In genomic region chr22:20491346-20491745, GRCh38 we compare ENCODE assay signal across 16 cellular contexts. TPM values are rescaled to one million over a fixed set of nuclear protein-coding genes. Genes with fewer than 3 reads are reported as not detected.
A peak's percentile ranks its signal among the peaks of the same experiment; 100 is the strongest.
DNase-seq lines count a peak whose midpoint lies in the region; ATAC-seq and TF ChIP-seq lines count a peak whose summit lies in the region.
"Had no signal": no experiment of that assay in that cellular context is flagged by ENCODE, and none has a peak within 500 bp of the region (broad histone marks: within the 10 kb centered on the region; RNA-seq: fewer than 3 reads in every experiment).

No MANE protein-coding gene starts in this region.

- H2AFZ ChIP-seq in neuronal stem cell (ENCODE audit: low read length), result no peak overlapping the region

- peak overlapping the region; percentile 43 for H3K23ac ChIP-seq in neuronal stem cell (ENCODE audit: low read depth, low read length, poor library complexity)

- peaks cover 15% of the 10 kb centered on the region for H3K36me3 Mint-ChIP-seq in CD4-positive, CD25-positive, alpha-beta regulatory T cell
- H3K36me3 Mint-ChIP-seq in CD8-positive, alpha-beta T cell, result peaks cover 28% of the 10 kb centered on the region
- H3K36me3 Mint-ChIP-seq in effector memory CD8-positive, alpha-beta T cell (ENCODE audit: insufficient read depth), result peaks cover 12% of the 10 kb centered on the region
- peaks cover 7% of the 10 kb centered on the region for H3K36me3 Mint-ChIP-seq in activated CD4-positive, alpha-beta T cell treated with anti-CD3 and anti-CD28 coated beads for 36 hours (ENCODE audit: low read depth)

- peak overlapping the region; percentile 32 for H3K4me3 ChIP-seq in CD4-positive, CD25-positive, alpha-beta regulatory T cell (ENCODE audit: low read depth, low read length)
- H3K4me3 ChIP-seq in CD8-positive, alpha-beta T cell (ENCODE audit: low read depth, low read length), result no peak overlapping the region
- no peak overlapping the region for H3K4me3 ChIP-seq in neuronal stem cell (ENCODE audit: low read length in 2 of 2)
- H3K4me3 ChIP-seq in transverse colon, result no peak overlapping the region
- H3K4me3 ChIP-seq: BLaER1 treated with 17β-estradiol and CSF1 and Interleukin-3, amounts not matched to agents 10 nM and 100 nM; GM12878 had no signal

- H2BK15ac ChIP-seq in neuronal stem cell (ENCODE audit: low read length), result no peak overlapping the region

- TF ChIP-seq EP300 in transverse colon (IDR thresholded peaks at IDR 0.05; ENCODE audit: low read depth), result no peak

- H3K18ac ChIP-seq in neuronal stem cell (ENCODE audit: low read length), result no peak overlapping the region

- no peak overlapping the region for H3K4ac ChIP-seq in neuronal stem cell (ENCODE audit: low read length)

- H3K4me2 ChIP-seq in neuronal stem cell (ENCODE audit: insufficient read depth, low read length, poor library complexity, severe bottlenecking), result no peak overlapping the region
- H3K4me2 ChIP-seq: BLaER1 treated with 17β-estradiol and CSF1 and Interleukin-3, amounts not matched to agents 10 nM and 100 nM had no signal

- no peak for TF ChIP-seq CTCF in CD8-positive, alpha-beta T cell (IDR thresholded peaks at IDR 0.05)
- TF ChIP-seq CTCF in transverse colon (IDR thresholded peaks at IDR 0.05), result no peak

- peaks cover 16 to 80% (median 61%) of the 10 kb centered on the region in 4 donors for H3K4me1 Mint-ChIP-seq in CD4-positive, CD25-positive, alpha-beta regulatory T cell
- H3K4me1 Mint-ChIP-seq in CD8-positive, alpha-beta T cell (ENCODE audit: low read depth), result peaks cover 64% of the 10 kb centered on the region
- H3K4me1 Mint-ChIP-seq in effector memory CD8-positive, alpha-beta T cell (ENCODE audit: low read depth in 2 of 2), result peaks cover 32 to 58% of the 10 kb centered on the region in 2 donors
- peaks cover 43% of the 10 kb centered on the region for H3K4me1 Mint-ChIP-seq in activated CD4-positive, alpha-beta T cell treated with anti-CD3 and anti-CD28 coated beads for 36 hours

- in situ Hi-C loops in transverse colon (cut with MboI; ENCODE audit: low pct_ligation_motif_present in 1 of 4, low pct_unique_long_range_greater_than_20kb in 1 of 4, low sequenced_read_pairs in 3 of 4), result no loop called here

- no peak overlapping the region for H2BK12ac ChIP-seq in neuronal stem cell (ENCODE audit: low read length)

- CTCF ChIA-PET in CD8-positive, alpha-beta T cell (lab: Charles Lee), result interaction anchor here (0.9 kb wide), 1 partner anchor 112 kb away, joined by 3 read pairs; no protein-coding TSS in a partner anchor
- CTCF ChIA-PET in activated CD4-positive, alpha-beta T cell treated with anti-CD3 and anti-CD28 coated beads for 36 hours (lab: Charles Lee), result interaction anchor here (0.7 kb wide), 1 partner anchor 60 kb away, joined by 4 read pairs; no protein-coding TSS in a partner anchor

- H3K14ac ChIP-seq in neuronal stem cell (ENCODE audit: low read length), result no peak overlapping the region

- H3K27me3 Mint-ChIP-seq in CD4-positive, CD25-positive, alpha-beta regulatory T cell, result no peaks in the 10 kb centered on the region
- no peaks in the 10 kb centered on the region for H3K27me3 Mint-ChIP-seq in CD8-positive, alpha-beta T cell (ENCODE audit: low read depth)
- H3K27me3 Mint-ChIP-seq in effector memory CD8-positive, alpha-beta T cell, result no peaks in the 10 kb centered on the region
- H3K27me3 Mint-ChIP-seq in activated CD4-positive, alpha-beta T cell treated with anti-CD3 and anti-CD28 coated beads for 36 hours, result no peaks in the 10 kb centered on the region
- H3K27me3 Mint-ChIP-seq: B cell had no signal

- H2AK5ac ChIP-seq in neuronal stem cell (ENCODE audit: low read depth, low read length), result no peak overlapping the region

- ATAC-seq in CD4-positive, CD25-positive, alpha-beta regulatory T cell (ENCODE audit: low read depth in 2 of 2), result no peak
- no peak for ATAC-seq in CD8-positive, alpha-beta T cell
- no peak for ATAC-seq in effector memory CD8-positive, alpha-beta T cell (replicated peaks)
- no peak for ATAC-seq in activated CD4-positive, alpha-beta T cell treated with anti-CD3 and anti-CD28 coated beads for 36 hours
- ATAC-seq: GM12878, HCT116 had no signal

- H4K8ac ChIP-seq in neuronal stem cell (ENCODE audit: low read depth, low read length), result no peak overlapping the region

- peak overlapping the region; percentile 30 for H3K27ac ChIP-seq in CD4-positive, CD25-positive, alpha-beta regulatory T cell (ENCODE audit: insufficient read depth, low read length, poor library complexity, severe bottlenecking)
- H3K27ac ChIP-seq in CD8-positive, alpha-beta T cell (ENCODE audit: low read depth, low read length), result no peak overlapping the region
- H3K27ac ChIP-seq in neuronal stem cell (replicated peaks; ENCODE audit: low read length), result no peak overlapping the region
- no peak overlapping the region for H3K27ac ChIP-seq in transverse colon
- H3K27ac ChIP-seq: BLaER1 treated with 17β-estradiol and CSF1 and Interleukin-3, amounts not matched to agents 10 nM and 100 nM had no signal

- peak overlapping the region in 3 of 4 donors; percentile 18 to 32 (median 22) for H3K4me3 Mint-ChIP-seq in CD4-positive, CD25-positive, alpha-beta regulatory T cell
- no peak overlapping the region for H3K4me3 Mint-ChIP-seq in CD8-positive, alpha-beta T cell
- H3K4me3 Mint-ChIP-seq in effector memory CD8-positive, alpha-beta T cell, result no peak overlapping the region
- H3K4me3 Mint-ChIP-seq in activated CD4-positive, alpha-beta T cell treated with anti-CD3 and anti-CD28 coated beads for 36 hours, result no peak overlapping the region
- H3K4me3 Mint-ChIP-seq: B cell, HFFc6 had no signal

- intact Hi-C loops in CD8-positive, alpha-beta T cell (cut with DNase I, micrococcal nuclease), result no loop called here
- intact Hi-C loops in transverse colon (cut with DNase I; ENCODE audit: low total_unique reads), result no loop called here
- intact Hi-C loops in activated CD4-positive, alpha-beta T cell treated with anti-CD3 and anti-CD28 coated beads for 36 hours (cut with DNase I, micrococcal nuclease), result loop anchor here (5.0 to 10.0 kb wide), 2 partner anchors 34 to 637 kb away; partner anchors contain the start of genes GNB1L (in 1 of the 2) and RTL10 (in 1 of the 2)

- no peaks in the 10 kb centered on the region for H3K9me3 Mint-ChIP-seq in CD4-positive, CD25-positive, alpha-beta regulatory T cell
- H3K9me3 Mint-ChIP-seq in CD8-positive, alpha-beta T cell, result no peaks in the 10 kb centered on the region
- no peaks in the 10 kb centered on the region for H3K9me3 Mint-ChIP-seq in effector memory CD8-positive, alpha-beta T cell
- no peaks in the 10 kb centered on the region for H3K9me3 Mint-ChIP-seq in activated CD4-positive, alpha-beta T cell treated with anti-CD3 and anti-CD28 coated beads for 36 hours (ENCODE audit: low read depth)
- H3K9me3 Mint-ChIP-seq: HFFc6 had no signal

- TF ChIP-seq POLR2A in transverse colon (IDR thresholded peaks at IDR 0.05), result no peak

- no peak overlapping the region for H2BK120ac ChIP-seq in neuronal stem cell (ENCODE audit: low read depth, low read length)

- peaks cover 18% of the 10 kb centered on the region for H3K36me3 ChIP-seq in CD4-positive, CD25-positive, alpha-beta regulatory T cell (ENCODE audit: control insufficient read depth, insufficient read depth, low read length)
- peaks cover 8% of the 10 kb centered on the region for H3K36me3 ChIP-seq in CD8-positive, alpha-beta T cell (ENCODE audit: insufficient read depth, low read length)
- H3K36me3 ChIP-seq in neuronal stem cell (replicated peaks in 1 of 2; ENCODE audit: control insufficient read depth in 2 of 2, insufficient read depth in 2 of 2, low read length in 2 of 2) (peaks cover 9 to 24% of the 10 kb centered on the region in 2 donors), transverse colon (no peaks in the 10 kb centered on the region)

- no peak overlapping the region for H3K9ac ChIP-seq in neuronal stem cell (ENCODE audit: low read depth, low read length, poor library complexity)
- H3K9ac ChIP-seq: BLaER1 treated with 17β-estradiol and CSF1 and Interleukin-3, amounts not matched to agents 10 nM and 100 nM had no signal

- no peak overlapping the region for H2BK5ac ChIP-seq in neuronal stem cell (ENCODE audit: low read length)

- H3K79me1 ChIP-seq in neuronal stem cell (ENCODE audit: low read depth, low read length), result peaks cover 20% of the 10 kb centered on the region

- peaks cover 61% of the 10 kb centered on the region for H3K4me1 ChIP-seq in CD4-positive, CD25-positive, alpha-beta regulatory T cell (ENCODE audit: control insufficient read depth, insufficient read depth, low read length, poor library complexity, severe bottlenecking)
- peaks cover 56% of the 10 kb centered on the region for H3K4me1 ChIP-seq in CD8-positive, alpha-beta T cell (ENCODE audit: insufficient read depth, low read length)
- H3K4me1 ChIP-seq in neuronal stem cell (ENCODE audit: control insufficient read depth in 2 of 2, insufficient read depth in 1 of 2, low read depth in 1 of 2, low read length in 2 of 2) (no peaks in the 10 kb centered on the region), transverse colon (peaks cover 6 to 18% (median 9%) of the 10 kb centered on the region in 4 donors)

- WGBS in neuronal stem cell (ENCODE audit: extremely low coverage in 2 of 2, insufficient read length in 2 of 2, insufficient replicate concordance in 1 of 2), 2 donors, result no CpG with 5 or more reads among the region's 2 CpGs
- WGBS in transverse colon (ENCODE audit: low coverage in 1 of 2), 2 donors, result 98% methylated on average over 2 of the region's 2 CpGs; no CpG with 5 or more reads in 1 of the 2 donors

- H4K91ac ChIP-seq in neuronal stem cell (ENCODE audit: low read depth, low read length, poor library complexity), result no peak overlapping the region

- POLR2A ChIA-PET in CD8-positive, alpha-beta T cell (lab: Charles Lee), result interaction anchor here (0.9 kb wide), 1 partner anchor 27 kb away, joined by 3 read pairs; no protein-coding TSS in a partner anchor
- POLR2A ChIA-PET in activated CD4-positive, alpha-beta T cell treated with anti-CD3 and anti-CD28 coated beads for 36 hours (lab: Charles Lee), result no interaction called here

- no peaks in the 10 kb centered on the region for H3K27me3 ChIP-seq in CD4-positive, CD25-positive, alpha-beta regulatory T cell (ENCODE audit: control insufficient read depth, insufficient read depth, low read length)
- no peaks in the 10 kb centered on the region for H3K27me3 ChIP-seq in CD8-positive, alpha-beta T cell (ENCODE audit: insufficient read depth, low read length)
- peaks cover 0 to 5% (median 0%) of the 10 kb centered on the region in 3 experiments for H3K27me3 ChIP-seq in neuronal stem cell (ENCODE audit: control insufficient read depth in 3 of 3, insufficient read depth in 3 of 3, low read depth in 1 of 3, low read length in 3 of 3)
- H3K27me3 ChIP-seq in transverse colon, result no peaks in the 10 kb centered on the region
- H3K27me3 ChIP-seq: BLaER1 treated with 17β-estradiol and CSF1 and Interleukin-3, amounts not matched to agents 10 nM and 100 nM had no signal

- no peaks in the 10 kb centered on the region for H3K9me3 ChIP-seq in CD4-positive, CD25-positive, alpha-beta regulatory T cell (ENCODE audit: control insufficient read depth in 2 of 2, low read length in 2 of 2)
- no peaks in the 10 kb centered on the region for H3K9me3 ChIP-seq in CD8-positive, alpha-beta T cell (ENCODE audit: low read length)
- H3K9me3 ChIP-seq in neuronal stem cell (replicated peaks in 1 of 2; ENCODE audit: control insufficient read depth in 2 of 2, insufficient read depth in 1 of 2, low read depth in 1 of 2, low read length in 2 of 2) (peaks cover 0 to 3% of the 10 kb centered on the region in 2 donors), transverse colon (no peaks in the 10 kb centered on the region)
- H3K9me3 ChIP-seq: BLaER1 treated with 17β-estradiol and CSF1 and Interleukin-3, amounts not matched to agents 10 nM and 100 nM had no signal

- no peak for DNase-seq in CD4-positive, CD25-positive, alpha-beta regulatory T cell
- DNase-seq in CD8-positive, alpha-beta T cell, result no peak
- DNase-seq in effector memory CD8-positive, alpha-beta T cell, result no peak
- DNase-seq in neuronal stem cell (ENCODE audit: low spot score) (no peak), transverse colon (no peak), 8988T (no peak)
- no peak for DNase-seq in activated CD4-positive, alpha-beta T cell treated with anti-CD3 and anti-CD28 coated beads for 36 hours
- DNase-seq: Calu3, DMS79 treated with DMSO at 0.1 percent for 48 hours, GOT3, H7, HFFc6 had no signal

- peak overlapping the region in 2 of 3 donors; percentile 42 to 81 for H3K27ac Mint-ChIP-seq in CD4-positive, CD25-positive, alpha-beta regulatory T cell
- H3K27ac Mint-ChIP-seq in CD8-positive, alpha-beta T cell, result peak overlapping the region; percentile 79
- H3K27ac Mint-ChIP-seq in effector memory CD8-positive, alpha-beta T cell, result peak overlapping the region; percentile 19 to 53
- no peak overlapping the region for H3K27ac Mint-ChIP-seq in activated CD4-positive, alpha-beta T cell treated with anti-CD3 and anti-CD28 coated beads for 36 hours
- H3K27ac Mint-ChIP-seq: B cell, HFFc6 had no signal

RNA-seq across cellular contexts. Expression of gene KLHL22, which starts 4.2 kb away (rescaled TPM):
- 55.6 TPM for total RNA-seq in CD4-positive, CD25-positive, alpha-beta regulatory T cell
- 10 to 100 TPM; 40.1 to 48.1 (median 42.4) TPM for polyA plus RNA-seq in CD4-positive, CD25-positive, alpha-beta regulatory T cell
- total RNA-seq in CD8-positive, alpha-beta T cell, result 10 to 100 TPM; 24.6 to 27.3 TPM
- 14.3 TPM for polyA plus RNA-seq in neuronal stem cell (2013, experiment 1 of 2)
- 13.8 TPM for polyA plus RNA-seq in neuronal stem cell (2013, experiment 2 of 2)
- 10 to 100 TPM; 12.7 to 75.9 (median 16.9) TPM for total RNA-seq in transverse colon
- 10 to 100 TPM; 14.1 to 15.2 TPM for total RNA-seq in activated CD4-positive, alpha-beta T cell treated with anti-CD3 and anti-CD28 coated beads for 36 hours

RNA-seq across cellular contexts. Expression of gene MED15, which starts 16.1 kb away (rescaled TPM):
- total RNA-seq in CD4-positive, CD25-positive, alpha-beta regulatory T cell, result 397 TPM
- 10 to 100 TPM; 35.1 to 43.0 (median 38.5) TPM for polyA plus RNA-seq in CD4-positive, CD25-positive, alpha-beta regulatory T cell
- total RNA-seq in CD8-positive, alpha-beta T cell, result 100 to 1,000 TPM; 316 TPM
- polyA plus RNA-seq in neuronal stem cell (2013, experiment 1 of 2), result 35.8 TPM
- polyA plus RNA-seq in neuronal stem cell (2013, experiment 2 of 2), result 36.1 TPM
- 100 to 1,000 TPM in 2 of 4 donors, 10 to 100 TPM in 2; 70.3 to 211 (median 116) TPM for total RNA-seq in transverse colon
- 100 to 1,000 TPM in 1 of 2 experiments, 10 to 100 TPM in 1; 84.4 to 107 TPM for total RNA-seq in activated CD4-positive, alpha-beta T cell treated with anti-CD3 and anti-CD28 coated beads for 36 hours

RNA-seq across cellular contexts. Expression of gene SCARF2, which starts 53.7 kb away (rescaled TPM):
- 6.9 TPM for total RNA-seq in CD4-positive, CD25-positive, alpha-beta regulatory T cell
- polyA plus RNA-seq in CD4-positive, CD25-positive, alpha-beta regulatory T cell, result 1 to 10 TPM in 2 of 4 donors, under 1 TPM in 2; 0.70 to 1.8 (median 1.1) TPM
- 1 to 10 TPM; 2.6 to 2.7 TPM for total RNA-seq in CD8-positive, alpha-beta T cell
- 3.7 TPM for polyA plus RNA-seq in neuronal stem cell (2013, experiment 1 of 2)
- 2.8 TPM for polyA plus RNA-seq in neuronal stem cell (2013, experiment 2 of 2)
- 10 to 100 TPM in 1 of 4 donors, 1 to 10 TPM in 3; 3.4 to 15.9 (median 8.7) TPM for total RNA-seq in transverse colon
- total RNA-seq in activated CD4-positive, alpha-beta T cell treated with anti-CD3 and anti-CD28 coated beads for 36 hours, result under 1 TPM; 0.39 to 0.46 TPM

Comparison
In these comparisons a context has a peak if more than half of its experiments do, and no peak if none do; other contexts are left out.
1. H3K4me3 Mint-ChIP-seq: peak in CD4-positive, CD25-positive, alpha-beta regulatory T cell (3 of 4); none in CD8-positive, alpha-beta T cell (single experiment), effector memory CD8-positive, alpha-beta T cell (0 of 2) and activated CD4-positive, alpha-beta T cell treated with anti-CD3 and anti-CD28 coated beads for 36 hours (single experiment).
2. intact Hi-C loops: an anchor here in activated CD4-positive, alpha-beta T cell treated with anti-CD3 and anti-CD28 coated beads for 36 hours (5.0 to 10.0 kb wide); none called in CD8-positive, alpha-beta T cell and transverse colon.